19 cellular contexts compared by ENCODE assay signal in the genomic region with DNA sequence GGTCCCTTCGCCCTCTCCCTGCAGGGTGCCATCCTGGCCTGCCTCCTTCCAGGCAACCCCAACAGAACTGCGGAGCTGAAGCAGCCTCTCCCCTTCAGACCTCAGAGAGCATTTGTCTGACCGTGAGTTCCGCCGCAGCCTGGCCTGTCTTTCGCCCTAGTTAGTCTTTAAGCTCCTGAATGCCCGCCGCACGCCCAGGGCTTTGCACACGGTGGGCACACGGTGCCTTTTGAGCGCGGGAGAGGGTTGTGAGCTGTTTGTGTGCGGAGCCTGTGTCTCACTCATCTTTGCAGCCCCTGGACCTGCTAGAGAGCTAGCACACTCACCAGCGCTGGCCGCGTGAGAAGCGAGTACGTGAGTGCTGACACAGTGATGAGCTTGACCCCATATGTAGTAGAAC.
A peak's percentile ranks its signal among the peaks of the same experiment; 100 is the strongest.
DNase-seq lines count a peak whose midpoint lies in the region; ATAC-seq and TF ChIP-seq lines count a peak whose summit lies in the region.
"Had no signal": no experiment of that assay in that cellular context is flagged by ENCODE, and none has a peak within 500 bp of the region (broad histone marks: within the 10 kb centered on the region; RNA-seq: fewer than 3 reads in every experiment).

No MANE protein-coding gene starts in this region.

- no peak overlapping the region for H3K4ac ChIP-seq in mesendoderm (ENCODE audit: low read depth, low read length)

- H3K27ac Mint-ChIP-seq in neural progenitor cell, result no peak overlapping the region
- H3K27ac Mint-ChIP-seq: CD14-positive monocyte; CD8-positive, alpha-beta T cell had no signal

- H3K27me3 ChIP-seq in H7 (ENCODE audit: control insufficient read depth, insufficient read depth, low read length), result no peaks in the 10 kb centered on the region
- H3K27me3 ChIP-seq in mesendoderm (ENCODE audit: insufficient read depth, low read length, poor library complexity), result no peaks in the 10 kb centered on the region
- H3K27me3 ChIP-seq in neural progenitor cell, result no peaks in the 10 kb centered on the region
- H3K27me3 ChIP-seq: BE2C had no signal

- H3K79me1 ChIP-seq in mesendoderm (ENCODE audit: low read length), result no peaks in the 10 kb centered on the region

- H4K20me1 ChIP-seq in neural progenitor cell (ENCODE audit: low read depth), result no peaks in the 10 kb centered on the region

- no CpG with 5 or more reads among the region's 19 CpGs for WGBS in mesendoderm (ENCODE audit: extremely low coverage, insufficient coverage, low lambda C conversion rate)

- no peak for ATAC-seq in HG02938 (IDR thresholded peaks at IDR 0.05; ENCODE audit: unreplicated experiment)
- ATAC-seq: A549; CD8-positive, alpha-beta T cell; HepG2 had no signal

- H3K18ac ChIP-seq in mesendoderm (ENCODE audit: low read length), result no peak overlapping the region

- no peak overlapping the region for H3K23ac ChIP-seq in mesendoderm (ENCODE audit: low read length)

- DNase-seq in H7, result peak; percentile 30
- DNase-seq in mesendoderm, result no peak
- no peak for DNase-seq in neural progenitor cell (ENCODE audit: low spot score)
- no peak for DNase-seq in stimulated activated CD4-positive, alpha-beta T cell treated with anti-CD3 and anti-CD28 coated beads, Interleukin-15, amount 100 ng/mL, for 24 hours
- DNase-seq: BE2C; CD8-positive, alpha-beta T cell; COR-L47; DMS153; DMS79 treated with DMSO at 0.1 percent for 48 hours; EL; GDM1; GM23248; HCEC 1CT; HFFc6 had no signal

- H3K4me3 Mint-ChIP-seq in neural progenitor cell, result no peak overlapping the region
- H3K4me3 Mint-ChIP-seq: CD14-positive monocyte; CD8-positive, alpha-beta T cell; HFFc6 had no signal

- no peak overlapping the region for H2BK15ac ChIP-seq in mesendoderm (replicated peaks; ENCODE audit: low read depth)

- H4K8ac ChIP-seq in mesendoderm (ENCODE audit: low read depth, low read length), result no peak overlapping the region

- no peaks in the 10 kb centered on the region for H3K4me1 ChIP-seq in mesendoderm (ENCODE audit: control insufficient read depth, low read depth, low read length)
- H3K4me1 ChIP-seq in neural progenitor cell, result peaks cover 32% of the 10 kb centered on the region
- H3K4me1 ChIP-seq: A549, BE2C had no signal

- H2AFZ ChIP-seq in neural progenitor cell (replicated peaks), result no peak overlapping the region
- H2AFZ ChIP-seq: GM23248 had no signal

- H3F3A ChIP-seq in neural progenitor cell (ENCODE audit: low read depth), result no peaks in the 10 kb centered on the region

- H3K36me3 ChIP-seq in H7 (replicated peaks; ENCODE audit: control insufficient read depth, insufficient read depth, low read length) (no peaks in the 10 kb centered on the region), mesendoderm (ENCODE audit: control insufficient read depth, insufficient read depth, low read length) (no peaks in the 10 kb centered on the region), neural progenitor cell (no peaks in the 10 kb centered on the region)
- H3K36me3 ChIP-seq: BE2C had no signal

- H3K4me2 ChIP-seq in mesendoderm (ENCODE audit: low read length), result no peak overlapping the region
- H3K4me2 ChIP-seq in neural progenitor cell, result no peak overlapping the region
- H3K4me2 ChIP-seq: A549 had no signal

- H3K79me2 ChIP-seq in mesendoderm (ENCODE audit: control insufficient read depth, insufficient read depth, low read length), result no peaks in the 10 kb centered on the region
- H3K79me2 ChIP-seq in neural progenitor cell (ENCODE audit: low read depth), result no peaks in the 10 kb centered on the region

- H3K9ac ChIP-seq in mesendoderm (ENCODE audit: low read length) (no peak overlapping the region), neural progenitor cell (no peak overlapping the region)
- H3K9ac ChIP-seq: GM23248 had no signal

- peak overlapping the region; percentile 36 for H3K27ac ChIP-seq in angular gyrus (ENCODE audit: low read depth, low read length)
- no peak overlapping the region for H3K27ac ChIP-seq in mesendoderm (ENCODE audit: low read depth, low read length)
- H3K27ac ChIP-seq in neural progenitor cell, result no peak overlapping the region
- H3K27ac ChIP-seq: A549, GM23248 had no signal

- peak overlapping the region; percentile 58 for H3K56ac ChIP-seq in mesendoderm (ENCODE audit: low read length)

- no peaks in the 10 kb centered on the region for H3K9me3 Mint-ChIP-seq in neural progenitor cell
- H3K9me3 Mint-ChIP-seq: CD8-positive, alpha-beta T cell; HFFc6 had no signal

- no peak overlapping the region for H2BK120ac ChIP-seq in mesendoderm (ENCODE audit: low read depth, low read length)

- H3K9me3 ChIP-seq in neural progenitor cell (ENCODE audit: low read depth), result no peaks in the 10 kb centered on the region
- H3K9me3 ChIP-seq: A549, BE2C had no signal

- no peak overlapping the region for H2BK5ac ChIP-seq in mesendoderm (ENCODE audit: low read length)

- no peak overlapping the region for H2AK5ac ChIP-seq in mesendoderm (ENCODE audit: low read length)

- H3K4me3 ChIP-seq in H7 (ENCODE audit: insufficient read depth, low read depth, low read length) (no peak overlapping the region), mesendoderm (ENCODE audit: low read length) (no peak overlapping the region), neural progenitor cell (no peak overlapping the region)
- H3K4me3 ChIP-seq: A549, GM23248 had no signal

- no peak for TF ChIP-seq CTCF in neural progenitor cell (IDR thresholded peaks at IDR 0.05)

- H3K4me1 Mint-ChIP-seq in neural progenitor cell, result peaks cover 48% of the 10 kb centered on the region

- no peak overlapping the region for H4K5ac ChIP-seq in mesendoderm (ENCODE audit: low read length)

- H3K36me3 Mint-ChIP-seq in neural progenitor cell, result no peaks in the 10 kb centered on the region
- H3K36me3 Mint-ChIP-seq: CD14-positive monocyte had no signal

- no peaks in the 10 kb centered on the region for H3K27me3 Mint-ChIP-seq in neural progenitor cell (ENCODE audit: insufficient read depth, low read depth)
